10 cellular contexts compared by ENCODE assay signal in genomic region chr6:140537211-140537610, GRCh38.
A peak's percentile ranks its signal among the peaks of the same experiment; 100 is the strongest.
DNase-seq lines count a peak whose midpoint lies in the region; ATAC-seq and TF ChIP-seq lines count a peak whose summit lies in the region.
"Had no signal": no experiment of that assay in that cellular context is flagged by ENCODE, and none has a peak within 500 bp of the region (broad histone marks: within the 10 kb centered on the region; RNA-seq: fewer than 3 reads in every experiment).

No MANE protein-coding gene starts in this region.

- 32 to 42% (median 38%) methylated on average over 3 of the region's 3 CpGs for WGBS in heart left ventricle, 4 donors
- WGBS in right cardiac atrium: 40% methylated on average over 3 of the region's 3 CpGs

- peaks cover 26% of the 10 kb centered on the region for H3K36me3 Mint-ChIP-seq in nephron progenitor cell (ENCODE audit: low read depth)

- DNase-seq in heart left ventricle (no peak), right cardiac atrium (no peak), epithelial cell of prostate (ENCODE audit: low read depth, low spot score) (no peak), nephron progenitor cell (no peak), vagina (ENCODE audit: extremely low spot score in 2 of 2) (no peak), D341Med (ENCODE audit: low spot score) (no peak), DMS79 (lab: John Stamatoyannopoulos, UW) (no peak)
- no peak for DNase-seq in activated CD4-positive, alpha-beta T cell treated with anti-CD3 and anti-CD28 coated beads, Interleukin-2, amount 50 U/mL, for 1 hour
- DNase-seq: cerebellar nuclear complex, NCI-H446 treated with DMSO at 0.1 percent for 48 hours had no signal

- ATAC-seq in heart left ventricle: peak in 3 of 4 donors; percentile 50 to 76 (median 51)
- ATAC-seq in right cardiac atrium: no peak

- peaks cover 28% of the 10 kb centered on the region for H3K9me3 Mint-ChIP-seq in nephron progenitor cell

- TF ChIP-seq POLR2A in heart left ventricle (IDR thresholded peaks at IDR 0.05) (no peak), vagina (IDR thresholded peaks at IDR 0.05) (no peak)

- H3K36me3 ChIP-seq in heart left ventricle (no peaks in the 10 kb centered on the region), vagina (no peaks in the 10 kb centered on the region)

- H3K27ac Mint-ChIP-seq in nephron progenitor cell: peak overlapping the region; percentile 92

- H3K27me3 Mint-ChIP-seq in nephron progenitor cell (ENCODE audit: low read depth, poor library complexity): peaks cover 4% of the 10 kb centered on the region

- H3K27me3 ChIP-seq in heart left ventricle (no peaks in the 10 kb centered on the region), right cardiac atrium (ENCODE audit: control insufficient read depth, insufficient read depth) (no peaks in the 10 kb centered on the region), vagina (no peaks in the 10 kb centered on the region)

- TF ChIP-seq CTCF in heart left ventricle (IDR thresholded peaks at IDR 0.05): no peak
- TF ChIP-seq CTCF in nephron progenitor cell (IDR thresholded peaks at IDR 0.05): no peak
- no peak for TF ChIP-seq CTCF in vagina (IDR thresholded peaks at IDR 0.05)

- H3K4me1 ChIP-seq in heart left ventricle (peaks cover 0 to 21% (median 11%) of the 10 kb centered on the region in 12 donors), right cardiac atrium (ENCODE audit: control insufficient read depth, insufficient read depth, low read length) (no peaks in the 10 kb centered on the region), vagina (peaks cover 6% of the 10 kb centered on the region)

- H3K27ac ChIP-seq in heart left ventricle: peak overlapping the region in 11 of 12 donors; percentile 18 to 79 (median 47)
- H3K27ac ChIP-seq in right cardiac atrium (ENCODE audit: low read length): no peak overlapping the region
- peak overlapping the region; percentile 40 for H3K27ac ChIP-seq in epithelial cell of prostate
- peak overlapping the region; percentile 58 for H3K27ac ChIP-seq in vagina

- no peak overlapping the region for H3K4me3 ChIP-seq in heart left ventricle
- no peak overlapping the region for H3K4me3 ChIP-seq in right cardiac atrium (ENCODE audit: low read length)
- H3K4me3 ChIP-seq in vagina: no peak overlapping the region

- peaks cover 17% of the 10 kb centered on the region for H3K4me1 Mint-ChIP-seq in nephron progenitor cell

- H3K9me3 ChIP-seq in heart left ventricle (peaks cover 0 to 39% (median 14%) of the 10 kb centered on the region in 12 donors), right cardiac atrium (ENCODE audit: control insufficient read depth, low read length) (no peaks in the 10 kb centered on the region), vagina (no peaks in the 10 kb centered on the region)

- intact Hi-C loops in heart left ventricle (cut with DNase I): no loop called here
- intact Hi-C loops in right cardiac atrium (cut with DNase I): no loop called here
- intact Hi-C loops in vagina (cut with DNase I): no loop called here

- no peak overlapping the region for H3K4me3 Mint-ChIP-seq in nephron progenitor cell

Comparison
In these comparisons a context has a peak if more than half of its experiments do, and no peak if none do; other contexts are left out.
1. ATAC-seq: peak in heart left ventricle (3 of 4); none in right cardiac atrium (0 of 2).